Comparison of ENCODE assay signal across 19 cellular contexts in genomic region chr2:3445891-3446290, GRCh38.
DNase-seq lines count a peak whose midpoint lies in the region; ATAC-seq and TF ChIP-seq lines count a peak whose summit lies in the region.
"Had no signal": no experiment of that assay in that cellular context is flagged by ENCODE, and none has a peak within 500 bp of the region (broad histone marks: within the 10 kb centered on the region; RNA-seq: fewer than 3 reads in every experiment).

No MANE protein-coding gene starts in this region.

- H3K27me3 ChIP-seq in osteoblast (ENCODE audit: insufficient read depth, low read length), result no peaks in the 10 kb centered on the region

- H3K4me2 ChIP-seq in osteoblast (ENCODE audit: insufficient read depth, low read length), result no peak overlapping the region
- H3K4me2 ChIP-seq: A549 had no signal

- TF ChIP-seq CTCF in osteoblast (IDR thresholded peaks at IDR 0.05; ENCODE audit: extremely low read depth, low read depth, low read length), result no peak

- ATAC-seq in activated CD4-positive, alpha-beta T cell treated with anti-CD3 and anti-CD28 coated beads for 36 hours, result no peak
- ATAC-seq: A549, Panc1, SK-N-SH treated with all-trans-retinoic acid at 6 μM for 48 hours had no signal

- no peak overlapping the region for H2AFZ ChIP-seq in osteoblast (ENCODE audit: low read length)

- no peak overlapping the region for H3K27ac Mint-ChIP-seq in activated CD4-positive, alpha-beta memory T cell treated with anti-CD3 and anti-CD28 coated beads, Interleukin-2, amount 10 ng/mL, durations not matched to agents 7 days and 5 days
- no peak overlapping the region for H3K27ac Mint-ChIP-seq in activated CD4-positive, alpha-beta memory T cell treated with anti-CD3 and anti-CD28 coated beads for 36 hours
- no peak overlapping the region for H3K27ac Mint-ChIP-seq in activated CD4-positive, alpha-beta T cell treated with anti-CD3 and anti-CD28 coated beads for 36 hours
- H3K27ac Mint-ChIP-seq: B cell had no signal

- peaks cover 4% of the 10 kb centered on the region for H3K4me1 ChIP-seq in osteoblast (ENCODE audit: insufficient read depth, low read length)
- H3K4me1 ChIP-seq: A549 had no signal

- peak; percentile 9 for DNase-seq in activated CD4-positive, alpha-beta memory T cell treated with anti-CD3 and anti-CD28 coated beads, Interleukin-2, amount 10 ng/mL, durations not matched to agents 7 days and 5 days
- no peak for DNase-seq in activated CD4-positive, alpha-beta memory T cell treated with anti-CD3 and anti-CD28 coated beads for 36 hours
- DNase-seq in NCI-H510A (lab: John Stamatoyannopoulos, UW) (peak; percentile 35), osteoblast (ENCODE audit: insufficient read length, low spot score, missing footprints) (peak; percentile 27), erythroblast (lab: John Stamatoyannopoulos, UW) (no peak)
- DNase-seq in activated CD4-positive, alpha-beta T cell treated with anti-CD3 and anti-CD28 coated beads for 36 hours, result no peak
- no peak for DNase-seq in stimulated activated CD4-positive, alpha-beta T cell treated with anti-CD3 and anti-CD28 coated beads, Interleukin-2, amount 100 ng/mL, for 48 hours
- DNase-seq: DMS53; H7; IMR-90; NCI-H1105 treated with DMSO at 0.1 percent for 48 hours; NCI-H2171 treated with DMSO at 0.1 percent for 48 hours; NCI-H446 treated with DMSO at 0.1 percent for 48 hours; NK-92 treated with Interleukin-12 subunit alpha and Interleukin-12 subunit beta, amount 100 ng/mL, for 24 hours had no signal

- POLR2A ChIA-PET in activated CD4-positive, alpha-beta memory T cell treated with anti-CD3 and anti-CD28 coated beads, Interleukin-2, amount 10 ng/mL, durations not matched to agents 7 days and 5 days (lab: Charles Lee), result no interaction called here
- POLR2A ChIA-PET in activated CD4-positive, alpha-beta memory T cell treated with anti-CD3 and anti-CD28 coated beads for 36 hours (lab: Charles Lee), result no interaction called here
- POLR2A ChIA-PET in activated CD4-positive, alpha-beta T cell treated with anti-CD3 and anti-CD28 coated beads for 36 hours (lab: Charles Lee), result no interaction called here

- no peak overlapping the region for H3K4me3 Mint-ChIP-seq in activated CD4-positive, alpha-beta memory T cell treated with anti-CD3 and anti-CD28 coated beads, Interleukin-2, amount 10 ng/mL, durations not matched to agents 7 days and 5 days
- no peak overlapping the region for H3K4me3 Mint-ChIP-seq in activated CD4-positive, alpha-beta memory T cell treated with anti-CD3 and anti-CD28 coated beads for 36 hours
- H3K4me3 Mint-ChIP-seq in activated CD4-positive, alpha-beta T cell treated with anti-CD3 and anti-CD28 coated beads for 36 hours, result no peak overlapping the region
- H3K4me3 Mint-ChIP-seq: B cell, CD14-positive monocyte had no signal

- H3K27me3 Mint-ChIP-seq in activated CD4-positive, alpha-beta memory T cell treated with anti-CD3 and anti-CD28 coated beads, Interleukin-2, amount 10 ng/mL, durations not matched to agents 7 days and 5 days, result no peaks in the 10 kb centered on the region
- no peaks in the 10 kb centered on the region for H3K27me3 Mint-ChIP-seq in activated CD4-positive, alpha-beta memory T cell treated with anti-CD3 and anti-CD28 coated beads for 36 hours
- H3K27me3 Mint-ChIP-seq in activated CD4-positive, alpha-beta T cell treated with anti-CD3 and anti-CD28 coated beads for 36 hours, result no peaks in the 10 kb centered on the region
- H3K27me3 Mint-ChIP-seq: B cell had no signal

- TF ChIP-seq POLR2A in erythroblast (IDR thresholded peaks at IDR 0.05; ENCODE audit: low read length), result no peak

- no peaks in the 10 kb centered on the region for H3K9me3 Mint-ChIP-seq in activated CD4-positive, alpha-beta memory T cell treated with anti-CD3 and anti-CD28 coated beads, Interleukin-2, amount 10 ng/mL, durations not matched to agents 7 days and 5 days
- H3K9me3 Mint-ChIP-seq in activated CD4-positive, alpha-beta memory T cell treated with anti-CD3 and anti-CD28 coated beads for 36 hours, result no peaks in the 10 kb centered on the region
- H3K9me3 Mint-ChIP-seq in activated CD4-positive, alpha-beta T cell treated with anti-CD3 and anti-CD28 coated beads for 36 hours (ENCODE audit: low read depth), result no peaks in the 10 kb centered on the region

- peaks cover 6% of the 10 kb centered on the region for H4K20me1 ChIP-seq in osteoblast (ENCODE audit: insufficient read depth, low read length)

- H3K4me3 ChIP-seq in osteoblast (ENCODE audit: insufficient read depth, low read length), result no peak overlapping the region
- H3K4me3 ChIP-seq: A549 had no signal

- H3K4me1 Mint-ChIP-seq in activated CD4-positive, alpha-beta memory T cell treated with anti-CD3 and anti-CD28 coated beads, Interleukin-2, amount 10 ng/mL, durations not matched to agents 7 days and 5 days, result no peaks in the 10 kb centered on the region
- peaks cover 4% of the 10 kb centered on the region for H3K4me1 Mint-ChIP-seq in activated CD4-positive, alpha-beta memory T cell treated with anti-CD3 and anti-CD28 coated beads for 36 hours (ENCODE audit: low read depth)
- peaks cover 3% of the 10 kb centered on the region for H3K4me1 Mint-ChIP-seq in activated CD4-positive, alpha-beta T cell treated with anti-CD3 and anti-CD28 coated beads for 36 hours
- H3K4me1 Mint-ChIP-seq: CD14-positive monocyte had no signal

- peaks cover 16% of the 10 kb centered on the region for H3K36me3 Mint-ChIP-seq in activated CD4-positive, alpha-beta memory T cell treated with anti-CD3 and anti-CD28 coated beads, Interleukin-2, amount 10 ng/mL, durations not matched to agents 7 days and 5 days (ENCODE audit: low read depth)
- peaks cover 18% of the 10 kb centered on the region for H3K36me3 Mint-ChIP-seq in activated CD4-positive, alpha-beta memory T cell treated with anti-CD3 and anti-CD28 coated beads for 36 hours
- H3K36me3 Mint-ChIP-seq in activated CD4-positive, alpha-beta T cell treated with anti-CD3 and anti-CD28 coated beads for 36 hours (ENCODE audit: low read depth), result peaks cover 21% of the 10 kb centered on the region

- no peaks in the 10 kb centered on the region for H3K9me3 ChIP-seq in osteoblast (ENCODE audit: low read depth, low read length)
- H3K9me3 ChIP-seq: A549 had no signal

- intact Hi-C loops in activated CD4-positive, alpha-beta memory T cell treated with anti-CD3 and anti-CD28 coated beads for 36 hours (cut with micrococcal nuclease), result no loop called here
- intact Hi-C loops in activated CD4-positive, alpha-beta T cell treated with anti-CD3 and anti-CD28 coated beads for 36 hours (cut with DNase I, micrococcal nuclease), result no loop called here

- peaks cover 56% of the 10 kb centered on the region for H3K36me3 ChIP-seq in osteoblast (ENCODE audit: insufficient read depth, low read length)

- H3K27ac ChIP-seq in osteoblast (ENCODE audit: low read depth, low read length), result no peak overlapping the region
- H3K27ac ChIP-seq: A549 had no signal

- peaks cover 4% of the 10 kb centered on the region for H3K79me2 ChIP-seq in osteoblast (ENCODE audit: insufficient read depth, low read length)

- CTCF ChIA-PET in activated CD4-positive, alpha-beta memory T cell treated with anti-CD3 and anti-CD28 coated beads, Interleukin-2, amount 10 ng/mL, durations not matched to agents 7 days and 5 days (lab: Charles Lee), result no interaction called here
- CTCF ChIA-PET in activated CD4-positive, alpha-beta memory T cell treated with anti-CD3 and anti-CD28 coated beads for 36 hours (lab: Charles Lee), result interaction anchor here (1.4 kb wide), 1 partner anchor 22 kb away, joined by 5 read pairs; no protein-coding TSS in a partner anchor
- CTCF ChIA-PET in activated CD4-positive, alpha-beta T cell treated with anti-CD3 and anti-CD28 coated beads for 36 hours (lab: Charles Lee), result no interaction called here

Comparison
In these comparisons a context has a peak if more than half of its experiments do, and no peak if none do; other contexts are left out.
1. DNase-seq: peak in activated CD4-positive, alpha-beta memory T cell treated with anti-CD3 and anti-CD28 coated beads, Interleukin-2, amount 10 ng/mL, durations not matched to agents 7 days and 5 days (single experiment), NCI-H510A (single experiment) and osteoblast (single experiment); none in activated CD4-positive, alpha-beta memory T cell treated with anti-CD3 and anti-CD28 coated beads for 36 hours (single experiment), erythroblast (0 of 2), activated CD4-positive, alpha-beta T cell treated with anti-CD3 and anti-CD28 coated beads for 36 hours (single experiment) and stimulated activated CD4-positive, alpha-beta T cell treated with anti-CD3 and anti-CD28 coated beads, Interleukin-2, amount 100 ng/mL, for 48 hours (0 of 2).